Comparison of ENCODE assay signal across 15 cellular contexts in genomic region chr1:233367057-233367759, GRCh38. TPM values are rescaled to one million over a fixed set of nuclear protein-coding genes. Genes with fewer than 3 reads are reported as not detected.
DNase-seq lines count a peak whose midpoint lies in the region; ATAC-seq, FAIRE-seq and TF ChIP-seq lines count a peak whose summit lies in the region.
"Had no signal": no experiment of that assay in that cellular context is flagged by ENCODE, and none has a peak within 500 bp of the region (broad histone marks: within the 10 kb centered on the region; RNA-seq: fewer than 3 reads in every experiment).

No MANE protein-coding gene starts in this region.

- DNase-seq in H4 (ENCODE audit: low spot score) (peak; percentile 67), RCC 7860 (ENCODE audit: low spot score) (peak; percentile 40), iPS DF 4.7 (ENCODE audit: extremely low read depth, low spot score) (peak; percentile 49), renal cortical epithelial cell (ENCODE audit: low read depth) (peak; percentile 89), GM13976 (ENCODE audit: low spot score) (no peak), NCI-H526 (lab: John Stamatoyannopoulos, UW) (no peak)
- DNase-seq: activated CD4-positive, alpha-beta T cell treated with anti-CD3 and anti-CD28 coated beads, Interleukin-2, amount 50 U/mL, for 1 hour; amygdala; CD4-positive, CD25-positive, alpha-beta regulatory T cell; IMR-90; NCI-H1105; NCI-H524 treated with DMSO at 0.1 percent for 48 hours; stimulated activated naive CD4-positive, alpha-beta T cell treated with Interleukin-2 at 50 U/mL for 16 hours had no signal

- in situ Hi-C loops in GM13976 (cut with MboI; ENCODE audit: low sequenced_read_pairs, unreplicated experiment) = no loop called here

- no peak for ATAC-seq in HG03457 (IDR thresholded peaks at IDR 0.05; ENCODE audit: unreplicated experiment)

- TF ChIP-seq CTCF in GM13976 (IDR thresholded peaks at IDR 0.05; ENCODE audit: borderline replicate concordance, control extremely low read depth, extremely low read depth, insufficient read depth, missing control alignments) = no peak

- FAIRE-seq in RCC 7860 (lab: Jason Lieb, UNC) = peak; percentile 61
- FAIRE-seq: keratinocyte had no signal

RNA-seq across cellular contexts. Expression of gene MAP3K21, which starts 39.7 kb away (rescaled TPM):
- 2.6 and 5.1 TPM in 2 replicates for total RNA-seq in H4 (2014; rRNA removed; shearing (Covaris generic))
- 10.8 and 24.8 TPM in 2 replicates for total RNA-seq in renal cortical epithelial cell

Comparison
In these comparisons a context has a peak if more than half of its experiments do, and no peak if none do; other contexts are left out.
1. DNase-seq: peak in H4 (single experiment), RCC 7860 (single experiment), iPS DF 4.7 (single experiment) and renal cortical epithelial cell (single experiment); none in GM13976 (single experiment) and NCI-H526 (0 of 2).